Comparison of ENCODE assay signal across 8 cellular contexts in the genomic region with DNA sequence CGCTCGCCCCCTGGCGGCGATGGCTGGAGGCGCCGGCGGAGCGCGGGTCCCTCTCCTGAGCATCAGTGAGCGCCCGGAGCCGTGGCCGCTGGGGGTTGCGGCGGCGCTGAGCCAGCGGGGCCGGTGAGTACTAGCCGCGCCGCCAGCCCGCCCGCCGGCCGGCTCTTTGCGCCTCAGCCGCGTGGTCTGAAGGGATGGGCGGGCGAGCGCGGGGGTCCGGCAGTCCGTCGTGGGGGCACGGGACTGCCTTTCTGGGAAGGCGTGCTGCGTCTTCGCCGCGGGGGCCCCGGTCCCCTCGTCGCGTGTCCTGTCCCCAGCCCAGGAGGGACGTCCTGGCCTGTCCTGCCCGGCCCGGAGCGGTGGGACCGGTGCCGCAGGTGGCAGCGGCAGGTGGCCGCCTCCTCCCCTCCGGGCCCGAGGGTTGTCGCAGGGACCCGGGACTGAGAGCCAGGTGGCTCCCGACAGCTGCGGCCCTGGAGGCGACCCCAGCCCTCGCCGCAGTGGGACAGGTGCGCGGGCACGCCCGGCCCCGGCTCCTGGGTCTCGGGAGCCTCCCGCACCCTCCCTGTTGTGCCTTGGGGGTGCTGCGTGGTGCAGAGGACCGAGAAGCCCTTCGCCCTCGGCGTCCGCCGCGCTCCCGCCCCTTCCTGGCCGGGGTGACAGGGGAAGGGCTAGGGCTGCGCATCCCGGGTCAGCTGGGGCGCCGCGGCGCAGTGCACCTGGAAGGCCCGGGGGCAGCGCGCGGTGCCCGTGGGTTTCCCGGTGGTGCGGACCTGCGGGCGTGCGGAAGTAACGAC. TPM values are rescaled to one million over a fixed set of nuclear protein-coding genes. Genes with fewer than 3 reads are reported as not detected.
DNase-seq lines count a peak whose midpoint lies in the region; ATAC-seq, FAIRE-seq and TF ChIP-seq lines count a peak whose summit lies in the region.

A gene with protein sequence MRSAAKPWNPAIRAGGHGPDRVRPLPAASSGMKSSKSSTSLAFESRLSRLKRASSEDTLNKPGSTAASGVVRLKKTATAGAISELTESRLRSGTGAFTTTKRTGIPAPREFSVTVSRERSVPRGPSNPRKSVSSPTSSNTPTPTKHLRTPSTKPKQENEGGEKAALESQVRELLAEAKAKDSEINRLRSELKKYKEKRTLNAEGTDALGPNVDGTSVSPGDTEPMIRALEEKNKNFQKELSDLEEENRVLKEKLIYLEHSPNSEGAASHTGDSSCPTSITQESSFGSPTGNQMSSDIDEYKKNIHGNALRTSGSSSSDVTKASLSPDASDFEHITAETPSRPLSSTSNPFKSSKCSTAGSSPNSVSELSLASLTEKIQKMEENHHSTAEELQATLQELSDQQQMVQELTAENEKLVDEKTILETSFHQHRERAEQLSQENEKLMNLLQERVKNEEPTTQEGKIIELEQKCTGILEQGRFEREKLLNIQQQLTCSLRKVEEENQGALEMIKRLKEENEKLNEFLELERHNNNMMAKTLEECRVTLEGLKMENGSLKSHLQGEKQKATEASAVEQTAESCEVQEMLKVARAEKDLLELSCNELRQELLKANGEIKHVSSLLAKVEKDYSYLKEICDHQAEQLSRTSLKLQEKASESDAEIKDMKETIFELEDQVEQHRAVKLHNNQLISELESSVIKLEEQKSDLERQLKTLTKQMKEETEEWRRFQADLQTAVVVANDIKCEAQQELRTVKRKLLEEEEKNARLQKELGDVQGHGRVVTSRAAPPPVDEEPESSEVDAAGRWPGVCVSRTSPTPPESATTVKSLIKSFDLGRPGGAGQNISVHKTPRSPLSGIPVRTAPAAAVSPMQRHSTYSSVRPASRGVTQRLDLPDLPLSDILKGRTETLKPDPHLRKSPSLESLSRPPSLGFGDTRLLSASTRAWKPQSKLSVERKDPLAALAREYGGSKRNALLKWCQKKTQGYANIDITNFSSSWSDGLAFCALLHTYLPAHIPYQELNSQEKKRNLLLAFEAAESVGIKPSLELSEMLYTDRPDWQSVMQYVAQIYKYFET (plus strand): TSS at position 58 of the 797 bp plus-strand sequence. CDS start 87,293 bp downstream, outside the sequence.

- in situ Hi-C loops in gastrocnemius medialis (cut with MboI; ENCODE audit: low sequenced_read_pairs in 4 of 4), result no loop called here

- H3K27me3 ChIP-seq in astrocyte (ENCODE audit: insufficient read depth, low read length) (peaks cover 15% of the 10 kb centered on the region), iPS DF 6.9 (ENCODE audit: control insufficient read depth, insufficient read depth, low read length) (no peaks in the 10 kb centered on the region), gastrocnemius medialis (peaks cover 8 to 41% (median 11%) of the 10 kb centered on the region in 3 donors)

- H2AFZ ChIP-seq in astrocyte (ENCODE audit: low read depth, low read length), result peak within 1 kb of the TSS; percentile 97

- peaks cover 12% of the 10 kb centered on the region for H3K4me1 Mint-ChIP-seq in T-helper 2 cell treated with Interferon-gamma antibody and Interleukin-4, amounts not matched to agents 5 μg/mL and 100 μg/mL, for 36 hours (ENCODE audit: low read depth)
- no peaks in the 10 kb centered on the region for H3K4me1 Mint-ChIP-seq in astrocyte (ENCODE audit: low read depth, unreplicated experiment)

- peak within 1 kb of the TSS; percentile 71 for H3K9ac ChIP-seq in astrocyte (ENCODE audit: low read length)

- ATAC-seq in HG02623 (IDR thresholded peaks at IDR 0.05; ENCODE audit: unreplicated experiment) (peak; percentile 87), gastrocnemius medialis (peak; percentile 14 to 37), HG03469 (IDR thresholded peaks at IDR 0.05; ENCODE audit: unreplicated experiment) (no peak)

- peak; percentile 63 for DNase-seq in NCI-H128 (lab: John Stamatoyannopoulos, UW; ENCODE audit: unreplicated experiment)
- peak; percentile 89 for DNase-seq in T-helper 2 cell treated with Interferon-gamma antibody and Interleukin-4, amounts not matched to agents 5 μg/mL and 100 μg/mL, for 36 hours (ENCODE audit: low spot score)
- DNase-seq in astrocyte (ENCODE audit: low read depth), result peak; percentile 6
- no peak for DNase-seq in iPS DF 6.9 (ENCODE audit: low read depth, low spot score)
- peak; percentile 44 to 63 for DNase-seq in gastrocnemius medialis

- TF ChIP-seq CTCF in GM12873 (IDR thresholded peaks at IDR 0.05; ENCODE audit: insufficient read depth, low read depth, low read length, missing control alignments) (peak; percentile 95), astrocyte (IDR thresholded peaks at IDR 0.05; ENCODE audit: insufficient read depth, low read depth, low read length) (peak; percentile 59), gastrocnemius medialis (IDR thresholded peaks at IDR 0.05 in 4 of 5, conservative IDR thresholded peaks at IDR 0.05 in 1 of 5) (peak; percentile 83 to 99 (median 96))

- H4K20me1 ChIP-seq in astrocyte (ENCODE audit: insufficient read depth, low read length), result no peaks in the 10 kb centered on the region

- TF ChIP-seq POLR2A in gastrocnemius medialis (IDR thresholded peaks at IDR 0.05), result peak; percentile 32 to 55

- FAIRE-seq in astrocyte (lab: Jason Lieb, UNC), result no peak

- intact Hi-C loops in gastrocnemius medialis (cut with DNase I; ENCODE audit: low total_unique reads), result loop anchor here (1.0 to 5.0 kb wide), 3 partner anchors 16 to 108 kb away; no protein-coding TSS in a partner anchor

- peak within 1 kb of the TSS; percentile 70 for H3K4me3 ChIP-seq in astrocyte (ENCODE audit: insufficient read depth, low read depth, low read length)
- peak within 1 kb of the TSS; percentile 72; the same call in 1 of the 2 replicates for H3K4me3 ChIP-seq in iPS DF 6.9 (ENCODE audit: low read length)
- peak within 1 kb of the TSS; percentile 56 to 70 (median 64) for H3K4me3 ChIP-seq in gastrocnemius medialis

- H3K27ac ChIP-seq in astrocyte (ENCODE audit: low read depth, low read length) (no peak within 1 kb of the TSS), iPS DF 6.9 (ENCODE audit: low read length) (no peak within 1 kb of the TSS), gastrocnemius medialis (peak within 1 kb of the TSS; percentile 72 to 83 (median 76))

- no peaks in the 10 kb centered on the region for H3K9me3 ChIP-seq in astrocyte (ENCODE audit: insufficient read depth, low read depth, low read length)
- H3K9me3 ChIP-seq in iPS DF 6.9 (ENCODE audit: control insufficient read depth, insufficient read depth, low read length), result no peaks in the 10 kb centered on the region
- no peaks in the 10 kb centered on the region for H3K9me3 ChIP-seq in gastrocnemius medialis

- peak within 1 kb of the TSS; percentile 70 for H3K27ac Mint-ChIP-seq in T-helper 2 cell treated with Interferon-gamma antibody and Interleukin-4, amounts not matched to agents 5 μg/mL and 100 μg/mL, for 36 hours
- no peak within 1 kb of the TSS for H3K27ac Mint-ChIP-seq in astrocyte (ENCODE audit: unreplicated experiment)

- no peaks in the 10 kb centered on the region for H3K9me3 Mint-ChIP-seq in T-helper 2 cell treated with Interferon-gamma antibody and Interleukin-4, amounts not matched to agents 5 μg/mL and 100 μg/mL, for 36 hours
- H3K9me3 Mint-ChIP-seq in astrocyte (ENCODE audit: unreplicated experiment), result no peaks in the 10 kb centered on the region

- peaks cover 72% of the 10 kb centered on the region for H3K27me3 Mint-ChIP-seq in T-helper 2 cell treated with Interferon-gamma antibody and Interleukin-4, amounts not matched to agents 5 μg/mL and 100 μg/mL, for 36 hours (ENCODE audit: low read depth)
- peaks cover 18% of the 10 kb centered on the region for H3K27me3 Mint-ChIP-seq in astrocyte (ENCODE audit: low read depth, unreplicated experiment)

- no CpG with 5 or more reads among the region's 96 CpGs for WGBS in iPS DF 6.9 (ENCODE audit: insufficient coverage, insufficient read length)

- peak within 1 kb of the TSS; percentile 95 for H3K4me3 Mint-ChIP-seq in T-helper 2 cell treated with Interferon-gamma antibody and Interleukin-4, amounts not matched to agents 5 μg/mL and 100 μg/mL, for 36 hours
- peak within 1 kb of the TSS; percentile 88 for H3K4me3 Mint-ChIP-seq in astrocyte (ENCODE audit: unreplicated experiment)

- H3K4me1 ChIP-seq in astrocyte (ENCODE audit: insufficient read depth, low read length) (peaks cover 14% of the 10 kb centered on the region), iPS DF 6.9 (ENCODE audit: control insufficient read depth, insufficient read depth, low read length) (0 out of 2 replicates have a peak, but pooled peaks cover 1% of the 10 kb centered on the region), gastrocnemius medialis (peaks cover 0 to 9% of the 10 kb centered on the region in 2 donors)

- H3K4me2 ChIP-seq in astrocyte (ENCODE audit: low read length), result peak within 1 kb of the TSS; percentile 97

- H3K79me2 ChIP-seq in astrocyte (ENCODE audit: insufficient read depth, low read length), result no peaks in the 10 kb centered on the region

- H3K36me3 Mint-ChIP-seq in T-helper 2 cell treated with Interferon-gamma antibody and Interleukin-4, amounts not matched to agents 5 μg/mL and 100 μg/mL, for 36 hours (ENCODE audit: low read depth), result no peaks in the 10 kb centered on the region
- H3K36me3 Mint-ChIP-seq in astrocyte (ENCODE audit: low read depth, unreplicated experiment), result no peaks in the 10 kb centered on the region

- no peaks in the 10 kb centered on the region for H3K36me3 ChIP-seq in astrocyte (ENCODE audit: insufficient read depth, low read length)
- H3K36me3 ChIP-seq in iPS DF 6.9 (ENCODE audit: control insufficient read depth, insufficient read depth, low read length), result no peaks in the 10 kb centered on the region
- no peaks in the 10 kb centered on the region for H3K36me3 ChIP-seq in gastrocnemius medialis

RNA-seq across cellular contexts. Expression of the gene that starts here (rescaled TPM):
- 83.0 and 83.5 TPM in 2 replicates for total RNA-seq in astrocyte
- 10 to 100 TPM in 2 of 4 donors, 1 to 10 TPM in 2; 6.1 to 17.9 (median 9.5) TPM for total RNA-seq in gastrocnemius medialis

Comparison
In these comparisons a context has a peak if more than half of its experiments do, and no peak if none do; other contexts are left out.
1. H3K27ac ChIP-seq: peak in gastrocnemius medialis (4 of 4); none in astrocyte (single experiment) and iPS DF 6.9 (single experiment).
2. Peak in every context shown above with its lines, with median percentiles within 50 percentile points of each other: CTCF ChIP-seq and H3K4me3 ChIP-seq.